In genomic region chrX:102018208-102018607, GRCh38 we compare ENCODE assay signal across 33 cellular contexts.
A peak's percentile ranks its signal among the peaks of the same experiment; 100 is the strongest.
DNase-seq lines count a peak whose midpoint lies in the region; ATAC-seq and TF ChIP-seq lines count a peak whose summit lies in the region.
"Had no signal": no experiment of that assay in that cellular context is flagged by ENCODE, and none has a peak within 500 bp of the region (broad histone marks: within the 10 kb centered on the region; RNA-seq: fewer than 3 reads in every experiment).

No MANE protein-coding gene starts in this region.

- 80 to 92% (median 84%) methylated on average over 4 of the region's 4 CpGs for WGBS in spleen, 5 donors

- H3K4me3 ChIP-seq in spleen, result no peak overlapping the region
- H3K4me3 ChIP-seq: A549; BLaER1; BLaER1 treated with 17β-estradiol and CSF1 and Interleukin-3, amounts not matched to agents 10 nM and 100 nM had no signal

- ATAC-seq in HG03095 (IDR thresholded peaks at IDR 0.05; ENCODE audit: unreplicated experiment), result no peak
- ATAC-seq: A549; CD8-positive, alpha-beta T cell had no signal

- H3K27me3 ChIP-seq in spleen (replicated peaks in 1 of 7), result no peaks in the 10 kb centered on the region
- H3K27me3 ChIP-seq: BE2C; BLaER1; BLaER1 treated with 17β-estradiol and CSF1 and Interleukin-3, amounts not matched to agents 10 nM and 100 nM had no signal

- intact Hi-C loops in posterior vena cava (cut with DNase I), result no loop called here
- intact Hi-C loops in spleen (cut with DNase I; ENCODE audit: low total_unique reads), result no loop called here

- H3K4me1 Mint-ChIP-seq in chondrocyte (ENCODE audit: low read depth), result no peaks in the 10 kb centered on the region
- H3K4me1 Mint-ChIP-seq: B cell; CD14-positive monocyte; CD4-positive, alpha-beta memory T cell; CD4-positive, CD25-positive, alpha-beta regulatory T cell; CD8-positive, alpha-beta memory T cell had no signal

- no peaks in the 10 kb centered on the region for H3K36me3 Mint-ChIP-seq in chondrocyte (ENCODE audit: low read depth)
- H3K36me3 Mint-ChIP-seq: CD14-positive monocyte; CD4-positive, alpha-beta memory T cell; CD4-positive, CD25-positive, alpha-beta regulatory T cell; CD8-positive, alpha-beta memory T cell; CD8-positive, alpha-beta T cell had no signal

- H3K27me3 Mint-ChIP-seq in chondrocyte (ENCODE audit: low read depth), result no peaks in the 10 kb centered on the region
- H3K27me3 Mint-ChIP-seq: B cell had no signal

- no peaks in the 10 kb centered on the region for H3K4me1 ChIP-seq in spleen
- H3K4me1 ChIP-seq: A549; BE2C; BLaER1; BLaER1 treated with 17β-estradiol and CSF1 and Interleukin-3, amounts not matched to agents 10 nM and 100 nM; Caco-2 had no signal

- peaks cover 40% of the 10 kb centered on the region for H3K9me3 Mint-ChIP-seq in chondrocyte (ENCODE audit: low read depth)

- no peak overlapping the region for H3K4me3 Mint-ChIP-seq in chondrocyte (ENCODE audit: unreplicated experiment)
- H3K4me3 Mint-ChIP-seq: B cell; CD14-positive monocyte; CD4-positive, alpha-beta memory T cell; CD4-positive, alpha-beta T cell; CD4-positive, CD25-positive, alpha-beta regulatory T cell; CD8-positive, alpha-beta memory T cell; CD8-positive, alpha-beta T cell had no signal

- H3K9me3 ChIP-seq in spleen, result peaks cover 0 to 22% (median 15%) of the 10 kb centered on the region in 8 donors
- H3K9me3 ChIP-seq: A549, BE2C, Caco-2 had no signal

- TF ChIP-seq CTCF in chondrocyte (IDR thresholded peaks at IDR 0.05), result no peak
- no peak for TF ChIP-seq CTCF in spleen (IDR thresholded peaks at IDR 0.05 in 8 of 11, conservative IDR thresholded peaks at IDR 0.05 in 3 of 11)

- TF ChIP-seq POLR2A in spleen (IDR thresholded peaks at IDR 0.05), result no peak

- no peak overlapping the region for H3K27ac ChIP-seq in spleen
- H3K27ac ChIP-seq: 22Rv1; A549; BLaER1; BLaER1 treated with 17β-estradiol and CSF1 and Interleukin-3, amounts not matched to agents 10 nM and 100 nM; C4-2B had no signal

- no peak overlapping the region for H3K27ac Mint-ChIP-seq in chondrocyte (ENCODE audit: unreplicated experiment)
- H3K27ac Mint-ChIP-seq: B cell; CD14-positive monocyte; CD4-positive, alpha-beta memory T cell; CD4-positive, alpha-beta T cell; CD4-positive, CD25-positive, alpha-beta regulatory T cell; CD8-positive, alpha-beta T cell had no signal

- DNase-seq in chondrocyte (ENCODE audit: low spot score), result peak; percentile 62
- DNase-seq in posterior vena cava (ENCODE audit: low spot score), result peak; percentile 37
- DNase-seq in spleen, result peak; percentile 53
- DNase-seq in NCI-H1417 treated with DMSO at 0.1 percent for 48 hours (lab: John Stamatoyannopoulos, UW), result no peak
- no peak for DNase-seq in globus pallidus (ENCODE audit: low spot score)
- DNase-seq: 8988T; ACHN; AML-193; BE2C; C1 segment of cervical spinal cord; Caco-2; Calu3; CD4-positive, alpha-beta memory T cell; CD4-positive, alpha-beta T cell; CD4-positive, CD25-positive, alpha-beta regulatory T cell; CD8-positive, alpha-beta memory T cell; CD8-positive, alpha-beta T cell; COR-L47; DMS 273 treated with DMSO at 0.1 percent for 48 hours; DMS153; DMS53; DMS79; DMS79 treated with DMSO at 0.1 percent for 48 hours; DND-41; EL had no signal

- no peaks in the 10 kb centered on the region for H3K36me3 ChIP-seq in spleen
- H3K36me3 ChIP-seq: BE2C; BLaER1; BLaER1 treated with 17β-estradiol and CSF1 and Interleukin-3, amounts not matched to agents 10 nM and 100 nM had no signal

Comparison
In these comparisons a context has a peak if more than half of its experiments do, and no peak if none do; other contexts are left out.
1. DNase-seq: peak in chondrocyte (single experiment), posterior vena cava (single experiment) and spleen (single experiment); none in NCI-H1417 treated with DMSO at 0.1 percent for 48 hours (single experiment) and globus pallidus (single experiment).